Comparison of ENCODE assay signal across 17 cellular contexts in the genomic region with DNA sequence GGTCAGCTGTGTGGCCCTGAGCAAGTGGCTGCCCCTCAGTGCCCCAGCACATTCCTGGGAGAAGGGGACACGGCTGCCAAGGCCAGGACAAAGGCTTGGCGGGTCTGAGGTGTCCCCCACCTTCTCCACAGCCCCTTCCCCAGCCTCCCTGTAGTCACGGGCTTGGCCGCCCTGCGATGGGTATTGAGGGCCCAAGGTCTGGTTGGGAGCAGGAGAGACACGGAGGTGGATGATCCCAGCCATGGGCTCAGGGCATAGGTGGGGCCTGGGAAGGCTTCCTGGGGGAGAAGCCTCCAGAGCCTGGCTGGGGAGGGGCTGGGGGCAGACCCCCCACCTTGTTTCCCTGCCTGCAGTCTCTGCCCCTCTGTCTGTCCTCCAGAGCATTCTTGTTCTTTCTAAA. TPM values are rescaled to one million over a fixed set of nuclear protein-coding genes. Genes with fewer than 3 reads are reported as not detected.
A peak's percentile ranks its signal among the peaks of the same experiment; 100 is the strongest.
DNase-seq lines count a peak whose midpoint lies in the region; ATAC-seq, FAIRE-seq and TF ChIP-seq lines count a peak whose summit lies in the region.
"Had no signal": no experiment of that assay in that cellular context is flagged by ENCODE, and none has a peak within 500 bp of the region (broad histone marks: within the 10 kb centered on the region; RNA-seq: fewer than 3 reads in every experiment).

No MANE protein-coding gene starts in this region.

- H2AFZ ChIP-seq in ACC112 (ENCODE audit: low read length, unreplicated experiment) (peak overlapping the region; percentile 26), neural progenitor cell (replicated peaks) (no peak overlapping the region)

- DNase-seq in GM12892 (ENCODE audit: insufficient read length) (no peak), neural progenitor cell (ENCODE audit: low spot score) (no peak), activated gamma-delta T cell treated with Interleukin-2 at 50 U/mL for 16 hours (no peak), COLO829 (ENCODE audit: low spot score) (no peak), NCI-H2171 treated with DMSO at 0.1 percent for 48 hours (lab: John Stamatoyannopoulos, UW) (no peak)
- DNase-seq: COR-L47, foreskin keratinocyte, NCI-H2029, NCI-H510A treated with DMSO at 0.1 percent for 48 hours, T-helper 1 cell had no signal

- H3K27me3 ChIP-seq in ACC112 (ENCODE audit: insufficient read depth, low read length): no peaks in the 10 kb centered on the region
- H3K27me3 ChIP-seq in neural progenitor cell: no peaks in the 10 kb centered on the region
- H3K27me3 ChIP-seq: ascending aorta, foreskin keratinocyte had no signal

- H3K4me2 ChIP-seq in neural progenitor cell: no peak overlapping the region

- H3K9ac ChIP-seq in neural progenitor cell: no peak overlapping the region

- H3K4me1 ChIP-seq in ACC112 (ENCODE audit: control insufficient read depth, insufficient read depth, low read length, unreplicated experiment) (peaks cover 15% of the 10 kb centered on the region), neural progenitor cell (peaks cover 6% of the 10 kb centered on the region)
- H3K4me1 ChIP-seq: foreskin keratinocyte had no signal

- peak overlapping the region; percentile 8 for H3K4me3 Mint-ChIP-seq in activated T-helper 17 cell treated with anti-CD3 and anti-CD28 coated beads, Interleukin-2, amount 50 U/mL, for 72 hours
- H3K4me3 Mint-ChIP-seq in neural progenitor cell: no peak overlapping the region
- H3K4me3 Mint-ChIP-seq: type B pancreatic cell had no signal

- ATAC-seq in activated T-helper 17 cell treated with anti-CD3 and anti-CD28 coated beads, Interleukin-2, amount 50 U/mL, for 72 hours (replicated peaks): no peak
- no peak for ATAC-seq in HG03521 (IDR thresholded peaks at IDR 0.05; ENCODE audit: unreplicated experiment)
- ATAC-seq: foreskin keratinocyte, Right ventricle myocardium inferior had no signal

- no peaks in the 10 kb centered on the region for H3K36me3 Mint-ChIP-seq in activated T-helper 17 cell treated with anti-CD3 and anti-CD28 coated beads, Interleukin-2, amount 50 U/mL, for 72 hours (ENCODE audit: low read depth)
- H3K36me3 Mint-ChIP-seq in neural progenitor cell: no peaks in the 10 kb centered on the region
- H3K36me3 Mint-ChIP-seq: type B pancreatic cell had no signal

- H4K20me1 ChIP-seq in neural progenitor cell (ENCODE audit: low read depth): no peaks in the 10 kb centered on the region

- H3K27ac Mint-ChIP-seq in activated T-helper 17 cell treated with anti-CD3 and anti-CD28 coated beads, Interleukin-2, amount 50 U/mL, for 72 hours: peak overlapping the region; percentile 48
- peak overlapping the region; percentile 90 for H3K27ac Mint-ChIP-seq in neural progenitor cell
- H3K27ac Mint-ChIP-seq: type B pancreatic cell had no signal

- peaks cover 2% of the 10 kb centered on the region for H3K4me1 Mint-ChIP-seq in activated T-helper 17 cell treated with anti-CD3 and anti-CD28 coated beads, Interleukin-2, amount 50 U/mL, for 72 hours
- H3K4me1 Mint-ChIP-seq in neural progenitor cell: peaks cover 3% of the 10 kb centered on the region

- H3K36me3 ChIP-seq in ACC112 (ENCODE audit: insufficient read depth, low read length) (no peaks in the 10 kb centered on the region), neural progenitor cell (no peaks in the 10 kb centered on the region)
- H3K36me3 ChIP-seq: ascending aorta had no signal

- H3K9me3 Mint-ChIP-seq in activated T-helper 17 cell treated with anti-CD3 and anti-CD28 coated beads, Interleukin-2, amount 50 U/mL, for 72 hours: no peaks in the 10 kb centered on the region
- no peaks in the 10 kb centered on the region for H3K9me3 Mint-ChIP-seq in neural progenitor cell
- H3K9me3 Mint-ChIP-seq: type B pancreatic cell had no signal

- no peaks in the 10 kb centered on the region for H3K27me3 Mint-ChIP-seq in activated T-helper 17 cell treated with anti-CD3 and anti-CD28 coated beads, Interleukin-2, amount 50 U/mL, for 72 hours
- H3K27me3 Mint-ChIP-seq in neural progenitor cell (ENCODE audit: insufficient read depth, low read depth): no peaks in the 10 kb centered on the region
- H3K27me3 Mint-ChIP-seq: type B pancreatic cell had no signal

- H3K79me2 ChIP-seq in ACC112 (ENCODE audit: control insufficient read depth, insufficient read depth, low read length, unreplicated experiment): no peaks in the 10 kb centered on the region
- H3K79me2 ChIP-seq in neural progenitor cell (ENCODE audit: low read depth): no peaks in the 10 kb centered on the region

- H3K4me3 ChIP-seq in ACC112 (ENCODE audit: low read depth, low read length) (0 out of 2 replicates have a peak overlapping the region, but pooled peaks have one; percentile 1), neural progenitor cell (no peak overlapping the region)
- H3K4me3 ChIP-seq: ascending aorta had no signal

- H3K27ac ChIP-seq in ACC112 (ENCODE audit: low read depth, low read length): peak overlapping the region; percentile 40
- H3K27ac ChIP-seq in neural progenitor cell: no peak overlapping the region
- H3K27ac ChIP-seq: ascending aorta, foreskin keratinocyte had no signal

- peak; percentile 42 for FAIRE-seq in GM12892 (lab: Jason Lieb, UNC)
- FAIRE-seq: H54 had no signal

- TF ChIP-seq POLR2A in GM12892 (IDR thresholded peaks at IDR 0.05; ENCODE audit: low read depth, low read length): no peak

- H3F3A ChIP-seq in neural progenitor cell (ENCODE audit: low read depth): no peaks in the 10 kb centered on the region

- no peak for TF ChIP-seq CTCF in neural progenitor cell (IDR thresholded peaks at IDR 0.05)

- no peaks in the 10 kb centered on the region for H3K9me3 ChIP-seq in neural progenitor cell (ENCODE audit: low read depth)
- H3K9me3 ChIP-seq: ascending aorta had no signal

RNA-seq across cellular contexts. Expression of gene TTC39A, which starts 27.0 kb away (rescaled TPM):
- polyA plus RNA-seq in GM12892 (2012; ENCODE audit: missing spikeins): 2.0 TPM
- total RNA-seq in activated T-helper 17 cell treated with anti-CD3 and anti-CD28 coated beads, Interleukin-2, amount 50 U/mL, for 72 hours: under 1 TPM in 1 of 2 donors, not detected in 1; 0.74 TPM
- 0.94 and 1.2 TPM in 2 replicates for total RNA-seq in neural progenitor cell (ENCODE audit: low replicate concordance)
- total RNA-seq: ascending aorta had no signal
